In the genomic region with DNA sequence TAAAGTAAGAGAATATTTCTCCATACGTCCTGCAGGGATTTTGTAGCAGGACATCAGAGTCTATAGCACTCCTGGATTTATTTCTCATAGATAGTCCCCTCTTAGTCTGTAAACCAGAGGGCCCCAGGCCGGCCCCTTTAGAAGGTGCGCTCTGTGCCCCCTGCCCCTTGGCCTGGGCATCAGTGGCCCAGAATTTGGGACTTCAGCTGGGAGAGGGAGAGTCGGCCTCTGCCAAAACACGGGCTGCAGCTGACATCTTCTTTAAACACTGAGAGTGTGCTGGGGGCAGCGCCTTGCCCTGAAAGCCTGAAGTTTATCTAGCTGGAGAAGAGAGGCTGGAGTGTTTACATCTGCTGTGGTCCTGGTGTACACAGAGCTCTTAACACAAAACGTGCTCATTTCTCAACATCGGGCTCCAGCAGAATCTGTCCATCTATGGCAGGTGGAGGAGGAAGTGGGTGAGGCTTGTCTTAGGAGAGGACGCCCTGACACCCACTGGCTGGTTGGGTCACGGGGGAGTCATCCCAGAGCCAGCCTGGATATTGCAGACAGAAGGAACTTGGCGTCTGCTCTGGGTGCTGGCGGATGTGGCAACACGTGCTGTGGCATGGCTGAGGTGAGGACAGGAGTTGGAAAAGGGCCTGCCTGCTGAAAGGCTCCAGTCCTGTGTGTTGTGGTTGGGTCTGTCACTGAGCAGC, we compare ENCODE assay signal across 13 cellular contexts. TPM values are rescaled to one million over a fixed set of nuclear protein-coding genes. Genes with fewer than 3 reads are reported as not detected.
DNase-seq lines count a peak whose midpoint lies in the region; ATAC-seq and TF ChIP-seq lines count a peak whose summit lies in the region.
"Had no signal": no experiment of that assay in that cellular context is flagged by ENCODE, and none has a peak within 500 bp of the region (broad histone marks: within the 10 kb centered on the region; RNA-seq: fewer than 3 reads in every experiment).

No MANE protein-coding gene starts in this region.

- H3K27me3 ChIP-seq in psoas muscle (ENCODE audit: insufficient read depth in 3 of 3, low read length in 2 of 3), result no peaks in the 10 kb centered on the region
- H3K27me3 ChIP-seq: BLaER1 treated with 17β-estradiol and CSF1 and Interleukin-3, amounts not matched to agents 10 nM and 100 nM; MG63; thyroid gland had no signal

- H3K36me3 ChIP-seq in psoas muscle (ENCODE audit: insufficient read depth in 1 of 2, low read depth in 1 of 2), result no peaks in the 10 kb centered on the region
- H3K36me3 ChIP-seq: BLaER1 treated with 17β-estradiol and CSF1 and Interleukin-3, amounts not matched to agents 10 nM and 100 nM; MG63; thyroid gland had no signal

- no peaks in the 10 kb centered on the region for H3K9me3 ChIP-seq in psoas muscle
- H3K9me3 ChIP-seq: BLaER1 treated with 17β-estradiol and CSF1 and Interleukin-3, amounts not matched to agents 10 nM and 100 nM; MG63; thyroid gland had no signal

- POLR2A ChIA-PET in HEK293T (lab: Yijun Ruan, JAX), result no interaction called here

- ATAC-seq in psoas muscle (peak; percentile 95 to 97 (median 96)), GM18498 (IDR thresholded peaks at IDR 0.05; ENCODE audit: unreplicated experiment) (no peak), HG03442 (IDR thresholded peaks at IDR 0.05; ENCODE audit: unreplicated experiment) (no peak)

- intact Hi-C loops in psoas muscle (cut with DNase I), result loop anchor here in 1 of 2 donors (10.0 kb wide), 1 partner anchor 293 kb away; no protein-coding TSS in a partner anchor

- TF ChIP-seq CTCF in fibroblast of pulmonary artery (IDR thresholded peaks at IDR 0.05; ENCODE audit: low read length, missing control alignments) (no peak), psoas muscle (IDR thresholded peaks at IDR 0.05) (no peak)

- H3K4me3 ChIP-seq in fibroblast of pulmonary artery (replicated peaks; ENCODE audit: low read depth, low read length) (no peak overlapping the region), psoas muscle (no peak overlapping the region)
- H3K4me3 ChIP-seq: BLaER1 treated with 17β-estradiol and CSF1 and Interleukin-3, amounts not matched to agents 10 nM and 100 nM; MG63; thyroid gland had no signal

- CTCF ChIA-PET in HEK293T (lab: Yijun Ruan, JAX), result no interaction called here

- 47 to 51% (median 51%) methylated on average over 13 of the region's 13 CpGs for WGBS in psoas muscle, 3 donors

- peak overlapping the region; percentile 76 for H3K27ac ChIP-seq in psoas muscle
- H3K27ac ChIP-seq: BLaER1 treated with 17β-estradiol and CSF1 and Interleukin-3, amounts not matched to agents 10 nM and 100 nM; thyroid gland had no signal

- DNase-seq in H4 (ENCODE audit: low spot score) (peak; percentile 29), NCI-H345 (lab: John Stamatoyannopoulos, UW) (peak; percentile 52), fibroblast of pulmonary artery (ENCODE audit: low read depth) (peak; percentile 67), psoas muscle (peak; percentile 85 to 88), HEK293T (ENCODE audit: extremely low spot score) (no peak)
- DNase-seq in activated naive CD4-positive, alpha-beta T cell treated with Interleukin-2 at 50 U/mL for 16 hours, result no peak
- DNase-seq: activated T-cell treated with anti-CD3 and anti-CD28 coated beads, Interleukin-2, amount 50 U/mL, for 24 hours; MG63; thyroid gland had no signal

- peaks cover 11% of the 10 kb centered on the region for H3K4me1 ChIP-seq in psoas muscle
- H3K4me1 ChIP-seq: thyroid gland had no signal

TF ChIP-seq in HEK293T, 16 proteins besides CTCF, POLR2A, EP300 and RAD21:
- TF ChIP-seq ZNF384 (IDR thresholded peaks at IDR 0.05) (no peak), ARNT (IDR thresholded peaks at IDR 0.05) (no peak), TARDBP (IDR thresholded peaks at IDR 0.05) (no peak), ELF4 (IDR thresholded peaks at IDR 0.05) (no peak), CTBP1 (IDR thresholded peaks at IDR 0.05; ENCODE audit: borderline replicate concordance) (no peak), LEF1 (IDR thresholded peaks at IDR 0.05; ENCODE audit: borderline replicate concordance) (no peak), HDGF (IDR thresholded peaks at IDR 0.05; ENCODE audit: borderline replicate concordance) (no peak)

RNA-seq across cellular contexts. Expression of a gene that starts 5.0 kb away (rescaled TPM):
- not detected in 2 replicates for total RNA-seq in H4 (2014; rRNA removed; shearing (Covaris generic))
- total RNA-seq in psoas muscle, result under 1 TPM; 0.21 to 0.46 (median 0.23) TPM
- polyA plus RNA-seq in psoas muscle, result under 1 TPM; 0.25 to 0.61 (median 0.31) TPM
- total RNA-seq: OCI-LY7, thyroid gland had no signal

RNA-seq across cellular contexts. Expression of a gene that starts 29.5 kb away (rescaled TPM):
- total RNA-seq in H4 (2014; rRNA removed; shearing (Covaris generic)), result not detected in 2 replicates
- 10 to 100 TPM in 1 of 4 donors, 1 to 10 TPM in 3; 6.3 to 35.0 (median 8.6) TPM for total RNA-seq in psoas muscle
- polyA plus RNA-seq in psoas muscle, result 10 to 100 TPM; 10.7 to 11.7 (median 11.6) TPM

Comparison
In these comparisons a context has a peak if more than half of its experiments do, and no peak if none do; other contexts are left out.
1. DNase-seq: peak in H4 (single experiment), NCI-H345 (single experiment), fibroblast of pulmonary artery (single experiment) and psoas muscle (2 of 2); none in HEK293T (single experiment) and activated naive CD4-positive, alpha-beta T cell treated with Interleukin-2 at 50 U/mL for 16 hours (single experiment).
2. ATAC-seq: peak in psoas muscle (4 of 4); none in GM18498 (single experiment) and HG03442 (single experiment).